Comparison of ENCODE assay signal across 22 cellular contexts in the genomic region with DNA sequence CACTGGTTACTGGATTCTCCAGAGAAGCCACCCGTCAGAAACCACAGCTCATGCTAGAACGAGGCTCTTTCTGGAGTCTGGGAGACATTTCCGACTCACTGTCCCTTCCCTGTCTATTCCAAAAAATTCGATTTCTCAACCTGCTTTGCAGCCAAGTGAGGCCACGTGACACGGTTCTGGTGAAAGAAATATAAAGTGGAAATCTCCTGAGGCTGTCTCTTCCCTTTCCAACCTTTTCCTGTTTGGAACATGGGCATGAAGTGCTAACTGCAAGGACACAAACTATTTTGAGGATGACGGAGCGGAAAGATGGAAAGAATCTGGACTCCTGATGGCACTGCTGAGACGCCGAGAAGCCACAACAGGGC. TPM values are rescaled to one million over a fixed set of nuclear protein-coding genes. Genes with fewer than 3 reads are reported as not detected.
DNase-seq lines count a peak whose midpoint lies in the region; ATAC-seq and TF ChIP-seq lines count a peak whose summit lies in the region.
"Had no signal": no experiment of that assay in that cellular context is flagged by ENCODE, and none has a peak within 500 bp of the region (broad histone marks: within the 10 kb centered on the region; RNA-seq: fewer than 3 reads in every experiment).

No MANE protein-coding gene starts in this region.

- intact Hi-C loops in Panc1 (cut with micrococcal nuclease; ENCODE audit: unreplicated experiment), result no loop called here

- H3K36me3 ChIP-seq in Panc1 (ENCODE audit: control insufficient read depth, insufficient read depth, low read length) (no peaks in the 10 kb centered on the region), fibroblast of lung (ENCODE audit: control insufficient read depth, insufficient read depth, low read length) (no peaks in the 10 kb centered on the region), osteoblast (ENCODE audit: insufficient read depth, low read length) (no peaks in the 10 kb centered on the region)
- H3K36me3 ChIP-seq: BE2C, neural progenitor cell, SJCRH30, thoracic aorta had no signal

- H3K79me2 ChIP-seq in fibroblast of lung (ENCODE audit: control insufficient read depth, insufficient read depth, low read length) (no peaks in the 10 kb centered on the region), osteoblast (ENCODE audit: insufficient read depth, low read length) (no peaks in the 10 kb centered on the region)

- no peak overlapping the region for H3K27ac Mint-ChIP-seq in activated naive CD4-positive, alpha-beta T cell treated with anti-CD3 and anti-CD28 coated beads, Interleukin-2, amount 10 ng/mL, durations not matched to agents 7 days and 5 days
- H3K27ac Mint-ChIP-seq: effector memory CD8-positive, alpha-beta T cell; neural progenitor cell; stimulated activated memory B cell treated with anti-CD40 and anti-IgM and Interleukin-4, amounts not matched to agents 10 μg/mL and 1 μg/mL and 100 μg/mL, for 72 hours; T-helper 1 cell treated with Interleukin-12 subunit alpha and Interleukin-12 subunit beta and Interleukin-4 antibody, amounts not matched to agents 30 μg/mL and 1 μg/mL, for 36 hours had no signal

- H3K27ac ChIP-seq in Panc1 (ENCODE audit: low read length) (peak overlapping the region; percentile 75; the same call in 1 of the 2 replicates), fibroblast of lung (ENCODE audit: insufficient read depth, low read length) (peak overlapping the region; percentile 70), osteoblast (ENCODE audit: low read depth, low read length) (no peak overlapping the region)
- H3K27ac ChIP-seq: neural progenitor cell, SJCRH30, thoracic aorta had no signal

- CTCF ChIA-PET in Panc1 (lab: Charles Lee), result no interaction called here
- CTCF ChIA-PET in activated naive CD4-positive, alpha-beta T cell treated with anti-CD3 and anti-CD28 coated beads, Interleukin-2, amount 10 ng/mL, durations not matched to agents 7 days and 5 days (lab: Charles Lee), result interaction anchor here (1.2 kb wide), 1 partner anchor 14 kb away, joined by 5 read pairs; no protein-coding TSS in a partner anchor

- ATAC-seq in Panc1, result no peak
- ATAC-seq: effector memory CD8-positive, alpha-beta T cell; HepG2; left lobe of liver; mucosa of descending colon; stimulated activated memory B cell treated with anti-CD40 and anti-IgM and Interleukin-4, amounts not matched to agents 10 μg/mL and 1 μg/mL and 100 μg/mL, for 72 hours had no signal

- H3K27me3 Mint-ChIP-seq in activated naive CD4-positive, alpha-beta T cell treated with anti-CD3 and anti-CD28 coated beads, Interleukin-2, amount 10 ng/mL, durations not matched to agents 7 days and 5 days, result peaks cover 21% of the 10 kb centered on the region
- H3K27me3 Mint-ChIP-seq: stimulated activated memory B cell treated with anti-CD40 and anti-IgM and Interleukin-4, amounts not matched to agents 10 μg/mL and 1 μg/mL and 100 μg/mL, for 72 hours had no signal

- no peak overlapping the region for H3K4me3 Mint-ChIP-seq in activated naive CD4-positive, alpha-beta T cell treated with anti-CD3 and anti-CD28 coated beads, Interleukin-2, amount 10 ng/mL, durations not matched to agents 7 days and 5 days
- H3K4me3 Mint-ChIP-seq: effector memory CD8-positive, alpha-beta T cell; neural progenitor cell; stimulated activated memory B cell treated with anti-CD40 and anti-IgM and Interleukin-4, amounts not matched to agents 10 μg/mL and 1 μg/mL and 100 μg/mL, for 72 hours; T-helper 1 cell treated with Interleukin-12 subunit alpha and Interleukin-12 subunit beta and Interleukin-4 antibody, amounts not matched to agents 30 μg/mL and 1 μg/mL, for 36 hours had no signal

- POLR2A ChIA-PET in Panc1 (lab: Charles Lee), result no interaction called here

- no peak overlapping the region for H3K4me2 ChIP-seq in fibroblast of lung (ENCODE audit: extremely low read depth, insufficient read depth, low read length)
- no peak overlapping the region for H3K4me2 ChIP-seq in osteoblast (ENCODE audit: insufficient read depth, low read length)
- H3K4me2 ChIP-seq: neural progenitor cell had no signal

- H3K27me3 ChIP-seq in Panc1 (ENCODE audit: control insufficient read depth, insufficient read depth, low read length), result no peaks in the 10 kb centered on the region
- no peaks in the 10 kb centered on the region for H3K27me3 ChIP-seq in fibroblast of lung (ENCODE audit: control insufficient read depth, insufficient read depth, low read length)
- no peaks in the 10 kb centered on the region for H3K27me3 ChIP-seq in osteoblast (ENCODE audit: insufficient read depth, low read length)
- H3K27me3 ChIP-seq: BE2C, SJCRH30 had no signal

- H3K4me3 ChIP-seq in Panc1 (ENCODE audit: low read depth in 2 of 2, low read length in 2 of 2), result no peak overlapping the region
- no peak overlapping the region for H3K4me3 ChIP-seq in fibroblast of lung (replicated peaks in 1 of 4; ENCODE audit: control extremely low read depth in 1 of 4, insufficient read depth in 1 of 4, low read depth in 3 of 4, low read length in 4 of 4)
- no peak overlapping the region for H3K4me3 ChIP-seq in osteoblast (ENCODE audit: insufficient read depth, low read length)
- H3K4me3 ChIP-seq: mucosa of descending colon, neural progenitor cell, SJCRH30, thoracic aorta had no signal

- in situ Hi-C loops in Panc1 (cut with HindIII; ENCODE audit: low pct_unique_long_range_greater_than_20kb, low sequenced_read_pairs), result no loop called here

- no peaks in the 10 kb centered on the region for H3K4me1 Mint-ChIP-seq in activated naive CD4-positive, alpha-beta T cell treated with anti-CD3 and anti-CD28 coated beads, Interleukin-2, amount 10 ng/mL, durations not matched to agents 7 days and 5 days

- DNase-seq in Panc1 (ENCODE audit: low read depth, low spot score) (no peak), fibroblast of lung (ENCODE audit: low read depth in 2 of 2) (peak in 1 of 2 donors; percentile 48), osteoblast (ENCODE audit: insufficient read length, low spot score, missing footprints) (peak; percentile 45), H4 (ENCODE audit: low spot score) (no peak), foreskin melanocyte (no peak), inferior parietal cortex (ENCODE audit: extremely low spot score) (no peak)
- no peak for DNase-seq in activated naive CD4-positive, alpha-beta T cell treated with anti-CD3 and anti-CD28 coated beads, Interleukin-2, amount 10 ng/mL, durations not matched to agents 7 days and 5 days
- DNase-seq: activated gamma-delta T cell treated with Interleukin-2 at 50 U/mL for 16 hours; anterior cingulate cortex; BE2C; effector memory CD8-positive, alpha-beta T cell; HCEC 1CT; mucosa of descending colon; NCI-H1417; NCI-H774; SJCRH30 had no signal

- no peak overlapping the region for H3K9ac ChIP-seq in fibroblast of lung (ENCODE audit: insufficient read depth, low read length)
- H3K9ac ChIP-seq: neural progenitor cell had no signal

- no TSS peak for BruUV-seq in Panc1 (replicated peaks; lab: Mats Ljungman, UMichigan)

- H3K4me1 ChIP-seq in Panc1 (ENCODE audit: control insufficient read depth, insufficient read depth, low read length) (no peaks in the 10 kb centered on the region; the same call in 1 of the 2 replicates), fibroblast of lung (ENCODE audit: control insufficient read depth, extremely low read depth, insufficient read depth, low read length) (peaks cover 17% of the 10 kb centered on the region), osteoblast (ENCODE audit: insufficient read depth, low read length) (peaks cover 4% of the 10 kb centered on the region)
- H3K4me1 ChIP-seq: BE2C, neural progenitor cell, SJCRH30 had no signal

- H3K9me3 ChIP-seq in Panc1 (ENCODE audit: control insufficient read depth, insufficient read depth, low read depth, low read length), result no peaks in the 10 kb centered on the region
- no peaks in the 10 kb centered on the region for H3K9me3 ChIP-seq in fibroblast of lung (ENCODE audit: control insufficient read depth, insufficient read depth, low read depth, low read length)
- no peaks in the 10 kb centered on the region for H3K9me3 ChIP-seq in osteoblast (ENCODE audit: low read depth, low read length)
- H3K9me3 ChIP-seq: BE2C, mucosa of descending colon, SJCRH30, thoracic aorta had no signal

- H4K20me1 ChIP-seq in fibroblast of lung (ENCODE audit: control insufficient read depth, extremely low read depth, insufficient read depth, low read length) (no peaks in the 10 kb centered on the region), osteoblast (ENCODE audit: insufficient read depth, low read length) (no peaks in the 10 kb centered on the region)

- H3K9me3 Mint-ChIP-seq in activated naive CD4-positive, alpha-beta T cell treated with anti-CD3 and anti-CD28 coated beads, Interleukin-2, amount 10 ng/mL, durations not matched to agents 7 days and 5 days, result no peaks in the 10 kb centered on the region
- H3K9me3 Mint-ChIP-seq: effector memory CD8-positive, alpha-beta T cell; stimulated activated memory B cell treated with anti-CD40 and anti-IgM and Interleukin-4, amounts not matched to agents 10 μg/mL and 1 μg/mL and 100 μg/mL, for 72 hours had no signal

- no peak for TF ChIP-seq CTCF in Panc1 (IDR thresholded peaks at IDR 0.05)
- no peak for TF ChIP-seq CTCF in fibroblast of lung (conservative IDR thresholded peaks at IDR 0.05 in 1 of 2, IDR thresholded peaks at IDR 0.05 in 1 of 2; ENCODE audit: low read depth in 1 of 2, low read length in 2 of 2)
- no peak for TF ChIP-seq CTCF in osteoblast (IDR thresholded peaks at IDR 0.05; ENCODE audit: extremely low read depth, low read depth, low read length)

- no peaks in the 10 kb centered on the region for H3K36me3 Mint-ChIP-seq in activated naive CD4-positive, alpha-beta T cell treated with anti-CD3 and anti-CD28 coated beads, Interleukin-2, amount 10 ng/mL, durations not matched to agents 7 days and 5 days
- H3K36me3 Mint-ChIP-seq: neural progenitor cell; stimulated activated memory B cell treated with anti-CD40 and anti-IgM and Interleukin-4, amounts not matched to agents 10 μg/mL and 1 μg/mL and 100 μg/mL, for 72 hours had no signal

- H2AFZ ChIP-seq in fibroblast of lung (ENCODE audit: low read length), result peak overlapping the region; percentile 38
- H2AFZ ChIP-seq in osteoblast (ENCODE audit: low read length), result peak overlapping the region; percentile 47
- H2AFZ ChIP-seq: neural progenitor cell had no signal

RNA-seq across cellular contexts. Expression of gene PTGS1, which starts 6.1 kb away (rescaled TPM):
- 61.2 TPM for total RNA-seq in Panc1 (2021; ENCODE audit: unreplicated experiment)
- 77.1 TPM for polyA plus RNA-seq in Panc1 (2012; ENCODE audit: insufficient read length)
- total RNA-seq in fibroblast of lung, result 8.0 and 13.4 TPM in 2 replicates
- polyA plus RNA-seq in fibroblast of lung, result 52.9 and 86.5 TPM in 2 replicates
- polyA plus RNA-seq in fibroblast of lung (2012), result 57.5 and 87.9 TPM in 2 replicates
- 70.0 and 100 TPM in 2 replicates for polyA minus RNA-seq in fibroblast of lung (ENCODE audit: low replicate concordance)
- total RNA-seq in osteoblast, result 2.5 and 3.2 TPM in 2 replicates
- total RNA-seq in H4 (2014; rRNA removed; shearing (Covaris generic)), result 0.37 and 0.74 TPM in 2 replicates
